9 cellular contexts compared by ENCODE assay signal in genomic region chr7:157250605-157251228, GRCh38.
DNase-seq lines count a peak whose midpoint lies in the region; ATAC-seq, FAIRE-seq and TF ChIP-seq lines count a peak whose summit lies in the region.
"Had no signal": no experiment of that assay in that cellular context is flagged by ENCODE, and none has a peak within 500 bp of the region (broad histone marks: within the 10 kb centered on the region; RNA-seq: fewer than 3 reads in every experiment).

No MANE protein-coding gene starts in this region.

- H3K79me2 ChIP-seq in endothelial cell of umbilical vein (ENCODE audit: control insufficient read depth, insufficient read depth, low read length): no peaks in the 10 kb centered on the region

- H4K20me1 ChIP-seq in endothelial cell of umbilical vein (replicated peaks; ENCODE audit: control insufficient read depth, extremely low read depth, insufficient read depth, low read length): no peaks in the 10 kb centered on the region

- H3K4me2 ChIP-seq in endothelial cell of umbilical vein (ENCODE audit: insufficient read depth, low read length): no peak overlapping the region

- no peak overlapping the region for H3K27ac ChIP-seq in endothelial cell of umbilical vein (ENCODE audit: insufficient read depth, low read depth, low read length)
- H3K27ac ChIP-seq in upper lobe of right lung: no peak overlapping the region

- H3K9me3 ChIP-seq in endothelial cell of umbilical vein (replicated peaks; ENCODE audit: control insufficient read depth, insufficient read depth, low read length) (no peaks in the 10 kb centered on the region), upper lobe of right lung (no peaks in the 10 kb centered on the region)

- DNase-seq in NCI-H2196 (lab: John Stamatoyannopoulos, UW; ENCODE audit: unreplicated experiment) (peak; percentile 58), NCI-H2196 treated with DMSO at 0.1 percent for 48 hours (lab: John Stamatoyannopoulos, UW; ENCODE audit: unreplicated experiment) (no peak), NCI-H2107 (lab: John Stamatoyannopoulos, UW) (peak; percentile 16), endothelial cell of umbilical vein (ENCODE audit: low read depth, low spot score) (peak; percentile 64), upper lobe of right lung (no peak)
- peak; percentile 31 for DNase-seq in activated CD4-positive, alpha-beta T cell treated with anti-CD3 and anti-CD28 coated beads, Interleukin-2, amount 50 U/mL, for 1 hour
- DNase-seq in naive thymus-derived CD8-positive, alpha-beta T cell: peak in 9 of 10 donors; percentile 12 to 70 (median 45)

- H3K4me3 Mint-ChIP-seq in naive thymus-derived CD8-positive, alpha-beta T cell: no peak overlapping the region

- peak overlapping the region in 2 of 10 donors; percentile 14 to 34 for H3K27ac Mint-ChIP-seq in naive thymus-derived CD8-positive, alpha-beta T cell

- H3K36me3 ChIP-seq in endothelial cell of umbilical vein (ENCODE audit: control insufficient read depth in 2 of 2, extremely low read depth in 1 of 2, insufficient read depth in 2 of 2, low read length in 2 of 2): peaks cover 8 to 11% of the 10 kb centered on the region in 2 experiments
- H3K36me3 ChIP-seq in upper lobe of right lung: peaks cover 59% of the 10 kb centered on the region

- no peaks in the 10 kb centered on the region for H3K9me3 Mint-ChIP-seq in naive thymus-derived CD8-positive, alpha-beta T cell

- H3K36me3 Mint-ChIP-seq in naive thymus-derived CD8-positive, alpha-beta T cell: peaks cover 0 to 62% (median 14%) of the 10 kb centered on the region in 3 donors

- no peak overlapping the region for H3K4me3 ChIP-seq in endothelial cell of umbilical vein (replicated peaks in 1 of 3; ENCODE audit: insufficient read depth in 1 of 3, low read depth in 1 of 3, low read length in 3 of 3)
- no peak overlapping the region for H3K4me3 ChIP-seq in upper lobe of right lung

- peaks cover 0 to 4% (median 0%) of the 10 kb centered on the region in 4 donors for H3K4me1 Mint-ChIP-seq in naive thymus-derived CD8-positive, alpha-beta T cell

- POLR2A ChIA-PET in endothelial cell of umbilical vein (lab: Charles Lee): interaction anchor here (0.6 kb wide), 1 partner anchor 14 kb away, joined by 3 read pairs; no protein-coding TSS in a partner anchor
- POLR2A ChIA-PET in naive thymus-derived CD8-positive, alpha-beta T cell (lab: Charles Lee): no interaction called here

- H3K4me1 ChIP-seq in endothelial cell of umbilical vein (ENCODE audit: control insufficient read depth, extremely low read depth, insufficient read depth, low read length) (peaks cover 13% of the 10 kb centered on the region), upper lobe of right lung (no peaks in the 10 kb centered on the region)

- TF ChIP-seq CTCF in endothelial cell of umbilical vein (IDR thresholded peaks at IDR 0.05; ENCODE audit: extremely low read depth in 1 of 2, insufficient read depth in 1 of 2, low read depth in 1 of 2, low read length in 2 of 2): peak; percentile 67 to 76
- peak; percentile 73 for TF ChIP-seq CTCF in upper lobe of right lung (IDR thresholded peaks at IDR 0.05)

- H3K27me3 ChIP-seq in endothelial cell of umbilical vein (ENCODE audit: control insufficient read depth in 2 of 2, insufficient read depth in 2 of 2, low read length in 2 of 2): no peaks in the 10 kb centered on the region
- H3K27me3 ChIP-seq in upper lobe of right lung: no peaks in the 10 kb centered on the region

- no TSS peak for BruUV-seq in endothelial cell of umbilical vein (replicated peaks; lab: Mats Ljungman, UMichigan)

- no peaks in the 10 kb centered on the region for H3K9me1 ChIP-seq in endothelial cell of umbilical vein (replicated peaks; ENCODE audit: control insufficient read depth, extremely low read depth, insufficient read depth, low read length)

- TF ChIP-seq POLR2A in endothelial cell of umbilical vein (IDR thresholded peaks at IDR 0.05; ENCODE audit: low read depth, low read length): no peak

- FAIRE-seq in endothelial cell of umbilical vein (lab: Jason Lieb, UNC): peak; percentile 96
- FAIRE-seq: endometrium had no signal

- intact Hi-C loops in endothelial cell of umbilical vein (cut with micrococcal nuclease): loop anchor here (2.0 kb wide), 2 partner anchors 280 to 342 kb away; no protein-coding TSS in a partner anchor
- intact Hi-C loops in upper lobe of right lung (cut with DNase I): no loop called here

- no peak overlapping the region for H2AFZ ChIP-seq in endothelial cell of umbilical vein (ENCODE audit: low read depth, low read length)

- CTCF ChIA-PET in endothelial cell of umbilical vein (lab: Charles Lee): interaction anchor here (0.5 to 1.9 kb wide), 5 partner anchors 9 to 301 kb away, joined by 3 to 11 read pairs (median 4); partner anchors contain the start of gene NOM1

- no peaks in the 10 kb centered on the region for H3K27me3 Mint-ChIP-seq in naive thymus-derived CD8-positive, alpha-beta T cell

- H3K9ac ChIP-seq in endothelial cell of umbilical vein (replicated peaks; ENCODE audit: extremely low read depth, insufficient read depth, low read length): no peak overlapping the region

- ATAC-seq in HG02759 (IDR thresholded peaks at IDR 0.05; ENCODE audit: unreplicated experiment) (peak; percentile 78), upper lobe of right lung (peak; percentile 78)
- peak; percentile 67 to 68 for ATAC-seq in naive thymus-derived CD8-positive, alpha-beta T cell

- dilution Hi-C loops in endothelial cell of umbilical vein (cut with MboI; ENCODE audit: extremely low pct_ligation_motif_present, low sequenced_read_pairs): no loop called here

TF ChIP-seq in endothelial cell of umbilical vein, 7 proteins besides CTCF, POLR2A, EP300 and RAD21:
- TF ChIP-seq POLR2AphosphoS5 (IDR thresholded peaks at IDR 0.05; ENCODE audit: insufficient read depth, low read depth, low read length): no peak
- TF ChIP-seq GATA2 (IDR thresholded peaks at IDR 0.05; ENCODE audit: insufficient read depth, insufficient read length, low read depth, low read length): no peak
- no peak for TF ChIP-seq MAX (IDR thresholded peaks at IDR 0.05; ENCODE audit: insufficient read depth, insufficient read length)
- no peak for TF ChIP-seq FOS (IDR thresholded peaks at IDR 0.05; ENCODE audit: borderline replicate concordance, insufficient read depth, low read length)
- no peak for TF ChIP-seq JUN (IDR thresholded peaks at IDR 0.05; ENCODE audit: borderline replicate concordance, insufficient read depth, insufficient read length, low read depth)
- no peak for TF ChIP-seq EZH2 (IDR thresholded peaks at IDR 0.05; ENCODE audit: borderline replicate concordance, low read depth, low read length, severe bottlenecking)
- TF ChIP-seq MYC (IDR thresholded peaks at IDR 0.05; ENCODE audit: low read depth, low read length): no peak

Comparison
In these comparisons a context has a peak if more than half of its experiments do, and no peak if none do; other contexts are left out.
1. DNase-seq: peak in NCI-H2196 (single experiment), NCI-H2107 (single experiment), activated CD4-positive, alpha-beta T cell treated with anti-CD3 and anti-CD28 coated beads, Interleukin-2, amount 50 U/mL, for 1 hour (single experiment), endothelial cell of umbilical vein (single experiment) and naive thymus-derived CD8-positive, alpha-beta T cell (9 of 10); none in NCI-H2196 treated with DMSO at 0.1 percent for 48 hours (single experiment) and upper lobe of right lung (single experiment).
2. Peak in every context shown above with its lines, with median percentiles within 50 percentile points of each other: ATAC-seq.